8 cellular contexts compared by ENCODE assay signal in the genomic region with DNA sequence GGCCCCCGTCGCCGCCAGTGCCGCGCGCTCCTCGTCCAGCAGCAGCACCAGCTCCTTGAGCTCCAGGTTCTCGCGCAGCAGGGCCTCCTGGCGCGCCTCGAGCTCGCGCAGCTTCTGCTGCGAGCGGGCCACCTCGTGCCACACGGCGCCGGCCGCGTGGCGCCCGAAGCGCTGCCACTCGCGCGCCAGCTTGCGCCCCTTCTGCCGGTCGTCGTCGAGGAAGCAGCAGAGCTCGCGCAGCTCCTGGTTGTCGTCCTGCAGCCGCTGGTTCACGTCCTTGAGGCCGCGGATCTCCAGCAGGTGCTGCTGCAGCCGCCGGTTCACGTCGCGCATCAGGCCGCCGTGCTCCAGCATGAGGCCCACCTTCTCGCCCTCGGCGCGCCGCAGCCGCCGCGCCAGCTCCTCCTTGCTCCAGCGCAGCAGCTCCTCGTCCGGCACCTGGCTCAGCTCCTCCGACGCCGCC. TPM values are rescaled to one million over a fixed set of nuclear protein-coding genes. Genes with fewer than 3 reads are reported as not detected.
A peak's percentile ranks its signal among the peaks of the same experiment; 100 is the strongest.
DNase-seq lines count a peak whose midpoint lies in the region; ATAC-seq and TF ChIP-seq lines count a peak whose summit lies in the region.

No MANE protein-coding gene starts in this region.

- no peak overlapping the region for H3K27ac Mint-ChIP-seq in T-helper 2 cell treated with Interferon-gamma antibody and Interleukin-4, amounts not matched to agents 5 μg/mL and 100 μg/mL, for 36 hours

- no peaks in the 10 kb centered on the region for H3K36me3 Mint-ChIP-seq in T-helper 2 cell treated with Interferon-gamma antibody and Interleukin-4, amounts not matched to agents 5 μg/mL and 100 μg/mL, for 36 hours (ENCODE audit: low read depth)

- peaks cover 11% of the 10 kb centered on the region for H3K79me1 ChIP-seq in mesendoderm (ENCODE audit: low read length)

- no peak overlapping the region for H3K4ac ChIP-seq in mesendoderm (ENCODE audit: low read depth, low read length)

- H4K5ac ChIP-seq in mesendoderm (ENCODE audit: low read length) = no peak overlapping the region

- H3K9me3 Mint-ChIP-seq in T-helper 2 cell treated with Interferon-gamma antibody and Interleukin-4, amounts not matched to agents 5 μg/mL and 100 μg/mL, for 36 hours = no peaks in the 10 kb centered on the region

- H3K36me3 ChIP-seq in mammary epithelial cell (ENCODE audit: insufficient read depth, low read length) = no peaks in the 10 kb centered on the region
- no peaks in the 10 kb centered on the region for H3K36me3 ChIP-seq in mesendoderm (ENCODE audit: control insufficient read depth, insufficient read depth, low read length)

- H3K27me3 ChIP-seq in mammary epithelial cell (ENCODE audit: insufficient read depth, low read length) (no peaks in the 10 kb centered on the region), mesendoderm (ENCODE audit: insufficient read depth, low read length, poor library complexity) (peaks cover 13% of the 10 kb centered on the region)

- H3K4me3 ChIP-seq in mammary epithelial cell (replicated peaks in 1 of 3; ENCODE audit: insufficient read depth in 1 of 3, low read depth in 2 of 3, low read length in 3 of 3) (peak overlapping the region; percentile 43 to 68 (median 67)), mesendoderm (ENCODE audit: low read length) (no peak overlapping the region)

- no peaks in the 10 kb centered on the region for H4K20me1 ChIP-seq in mammary epithelial cell (ENCODE audit: insufficient read depth, low read length)

- DNase-seq in DMS79 treated with DMSO at 0.1 percent for 48 hours (lab: John Stamatoyannopoulos, UW) (peak; percentile 34), mammary epithelial cell (peak; percentile 62), mesendoderm (peak; percentile 77), substantia nigra (lab: John Stamatoyannopoulos, UW) (peak in 2 of 49 donors; percentile 48 to 53), NK-92 (lab: John Stamatoyannopoulos, UW; ENCODE audit: unreplicated experiment) (no peak), islet precursor cell (no peak)
- peak; percentile 38 for DNase-seq in T-helper 2 cell treated with Interferon-gamma antibody and Interleukin-4, amounts not matched to agents 5 μg/mL and 100 μg/mL, for 36 hours (ENCODE audit: low spot score)

- no peak overlapping the region for H2BK15ac ChIP-seq in mesendoderm (replicated peaks; ENCODE audit: low read depth)

- H3K4me3 Mint-ChIP-seq in T-helper 2 cell treated with Interferon-gamma antibody and Interleukin-4, amounts not matched to agents 5 μg/mL and 100 μg/mL, for 36 hours = peak overlapping the region; percentile 34

- peaks cover 17% of the 10 kb centered on the region for H3K4me1 Mint-ChIP-seq in T-helper 2 cell treated with Interferon-gamma antibody and Interleukin-4, amounts not matched to agents 5 μg/mL and 100 μg/mL, for 36 hours (ENCODE audit: low read depth)

- H2AK5ac ChIP-seq in mesendoderm (ENCODE audit: low read length) = no peak overlapping the region

- H3K79me2 ChIP-seq in mammary epithelial cell (ENCODE audit: insufficient read depth, low read length) = peaks cover 52% of the 10 kb centered on the region
- H3K79me2 ChIP-seq in mesendoderm (ENCODE audit: control insufficient read depth, insufficient read depth, low read length) = peaks cover 4% of the 10 kb centered on the region

- peak; percentile 6 for ATAC-seq in HG03139 (IDR thresholded peaks at IDR 0.05; ENCODE audit: unreplicated experiment)

- CTCF ChIA-PET in mammary epithelial cell (lab: Charles Lee; ENCODE audit: low non-redundant PET) = interaction anchor here (0.7 kb wide), 1 partner anchor 61 kb away, joined by 3 read pairs; no protein-coding TSS in a partner anchor

- no TSS peak for BruUV-seq in mammary epithelial cell (replicated peaks; lab: Mats Ljungman, UMichigan)

- no peak overlapping the region for H2BK120ac ChIP-seq in mesendoderm (ENCODE audit: low read depth, low read length)

- peak overlapping the region; percentile 84 for H3K4me2 ChIP-seq in mammary epithelial cell (ENCODE audit: insufficient read depth, low read depth, low read length)
- H3K4me2 ChIP-seq in mesendoderm (ENCODE audit: low read length) = peak overlapping the region; percentile 3

- H2AFZ ChIP-seq in mammary epithelial cell (ENCODE audit: low read depth, low read length) = peak overlapping the region; percentile 67

- TF ChIP-seq CTCF in mammary epithelial cell (conservative IDR thresholded peaks at IDR 0.05 in 1 of 2, IDR thresholded peaks at IDR 0.05 in 1 of 2; ENCODE audit: extremely low read depth in 1 of 2, insufficient read depth in 1 of 2, low read depth in 1 of 2, low read length in 2 of 2) = no peak

- intact Hi-C loops in mammary epithelial cell (cut with micrococcal nuclease) = no loop called here

- in situ Hi-C loops in mammary epithelial cell (cut with MboI; ENCODE audit: low sequenced_read_pairs in 2 of 2) = no loop called here

- H3K9ac ChIP-seq in mammary epithelial cell (ENCODE audit: insufficient read depth, low read length) = no peak overlapping the region
- H3K9ac ChIP-seq in mesendoderm (ENCODE audit: low read length) = peak overlapping the region; percentile 71

- 39% methylated on average over 42 of the region's 61 CpGs for WGBS in mammary epithelial cell (ENCODE audit: low coverage, missing lambda C conversion rate)
- WGBS in mesendoderm (ENCODE audit: extremely low coverage, insufficient coverage, low lambda C conversion rate) = no CpG with 5 or more reads among the region's 61 CpGs

- H3K23ac ChIP-seq in mesendoderm (ENCODE audit: low read length) = peak overlapping the region; percentile 94

- H3K18ac ChIP-seq in mesendoderm (ENCODE audit: low read length) = peak overlapping the region; percentile 13

- peaks cover 12% of the 10 kb centered on the region for H3K27me3 Mint-ChIP-seq in T-helper 2 cell treated with Interferon-gamma antibody and Interleukin-4, amounts not matched to agents 5 μg/mL and 100 μg/mL, for 36 hours (ENCODE audit: low read depth)

- H3K56ac ChIP-seq in mesendoderm (ENCODE audit: low read length) = peak overlapping the region; percentile 36

- no peak overlapping the region for H3K27ac ChIP-seq in mammary epithelial cell (ENCODE audit: insufficient read depth, low read depth, low read length)
- no peak overlapping the region for H3K27ac ChIP-seq in mesendoderm (ENCODE audit: low read depth, low read length)
- peak overlapping the region; percentile 38 for H3K27ac ChIP-seq in substantia nigra (ENCODE audit: low read depth, low read length, poor library complexity, severe bottlenecking)

- H3K9me3 ChIP-seq in mammary epithelial cell (replicated peaks; ENCODE audit: insufficient read depth, low read length) = no peaks in the 10 kb centered on the region

- dilution Hi-C loops in mammary epithelial cell (cut with HindIII; ENCODE audit: low sequenced_read_pairs) = no loop called here

- no peak overlapping the region for H2BK5ac ChIP-seq in mesendoderm (ENCODE audit: low read length)

- peaks cover 36% of the 10 kb centered on the region for H3K4me1 ChIP-seq in mammary epithelial cell (ENCODE audit: insufficient read depth, low read length)
- H3K4me1 ChIP-seq in mesendoderm (ENCODE audit: control insufficient read depth, low read depth, low read length) = peaks cover 7% of the 10 kb centered on the region

- H4K8ac ChIP-seq in mesendoderm (ENCODE audit: low read depth, low read length) = no peak overlapping the region

RNA-seq across cellular contexts. Expression of a gene that starts 0.5 kb away (rescaled TPM):
- total RNA-seq in mammary epithelial cell = 10 to 100 TPM in 1 of 2 donors, 1 to 10 TPM in 1; 8.3 to 32.6 TPM
- 15.1 TPM for polyA plus RNA-seq in mammary epithelial cell
- polyA minus RNA-seq in mammary epithelial cell = 13.6 TPM
- polyA plus RNA-seq in mesendoderm (2013, experiment 1 of 2) = 10.1 TPM
- 10.7 TPM for polyA plus RNA-seq in mesendoderm (2013, experiment 2 of 2)

RNA-seq across cellular contexts. Expression of a gene that starts 41.4 kb away (rescaled TPM):
- total RNA-seq in mammary epithelial cell = under 1 TPM; 0.38 to 0.83 TPM
- 0.06 TPM for polyA plus RNA-seq in mammary epithelial cell
- polyA minus RNA-seq in mammary epithelial cell = not detected
- polyA plus RNA-seq in mesendoderm (2013, experiment 1 of 2) = 0.63 TPM
- 0.66 TPM for polyA plus RNA-seq in mesendoderm (2013, experiment 2 of 2)

Comparison
In these comparisons a context has a peak if more than half of its experiments do, and no peak if none do; other contexts are left out.
1. DNase-seq: peak in DMS79 treated with DMSO at 0.1 percent for 48 hours (single experiment), T-helper 2 cell treated with Interferon-gamma antibody and Interleukin-4, amounts not matched to agents 5 μg/mL and 100 μg/mL, for 36 hours (single experiment), mammary epithelial cell (single experiment) and mesendoderm (single experiment); none in NK-92 (single experiment) and islet precursor cell (single experiment).